ENCODE assay signal across 18 cellular contexts in the genomic region with DNA sequence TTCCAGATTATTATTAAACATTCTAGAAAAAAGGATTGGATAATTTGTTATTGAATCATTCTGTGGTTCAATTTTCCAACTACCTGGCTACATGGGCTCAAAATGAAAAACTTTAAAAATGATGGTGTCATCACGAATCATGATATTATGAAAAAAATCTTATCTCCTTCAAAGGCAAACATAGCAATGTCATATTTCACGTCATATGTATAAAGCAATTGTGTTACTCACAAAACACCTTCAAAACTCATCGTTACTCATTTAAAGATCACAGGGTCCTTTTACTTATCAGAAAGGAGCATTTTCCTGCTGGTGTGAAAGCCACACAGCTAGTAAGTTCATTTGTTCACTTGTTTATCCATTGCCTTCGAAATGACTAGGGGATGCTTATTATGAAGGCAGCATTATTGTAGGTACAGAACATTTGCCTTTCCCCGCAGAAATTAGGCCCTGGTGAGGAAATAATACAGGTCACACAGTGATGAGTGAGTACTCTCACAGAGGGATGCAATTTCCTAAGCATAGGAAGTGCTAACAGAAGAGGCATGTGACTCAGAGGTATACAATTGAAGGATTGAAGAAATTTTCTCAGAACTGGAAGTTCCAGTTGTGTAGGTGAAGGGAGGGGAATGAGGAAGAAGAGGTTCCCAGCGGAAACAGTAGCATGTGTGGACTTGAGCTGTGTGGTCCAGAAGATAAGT.
DNase-seq lines count a peak whose midpoint lies in the region; ATAC-seq and TF ChIP-seq lines count a peak whose summit lies in the region.
"Had no signal": no experiment of that assay in that cellular context is flagged by ENCODE, and none has a peak within 500 bp of the region (broad histone marks: within the 10 kb centered on the region; RNA-seq: fewer than 3 reads in every experiment).

No MANE protein-coding gene starts in this region.

- H3K4me2 ChIP-seq in HCT116 (ENCODE audit: low read length) = peak overlapping the region; percentile 41

- peak; percentile 51 for DNase-seq in HCT116 (ENCODE audit: low read depth, low spot score)
- peak; percentile 95 for DNase-seq in RWPE1 (ENCODE audit: low spot score)
- DNase-seq in fibroblast of gingiva (ENCODE audit: low read depth) = peak; percentile 17
- peak; percentile 48 for DNase-seq in skeletal muscle cell (ENCODE audit: low read depth)
- no peak for DNase-seq in stimulated activated CD4-positive, alpha-beta T cell treated with anti-CD3 and anti-CD28 coated beads, Interleukin-1b, Interleukin-23, amount 100 ng/mL, for 48 hours
- no peak for DNase-seq in SK-N-DZ (ENCODE audit: low spot score)
- DNase-seq in WERI-Rb-1 = no peak
- DNase-seq in uterus = no peak
- DNase-seq: activated naive CD8-positive, alpha-beta T cell treated with anti-CD3 and anti-CD28 coated beads, Interleukin-2, amount 10 ng/mL, durations not matched to agents 7 days and 5 days; CD4-positive, alpha-beta T cell; NCI-H1436 treated with DMSO at 0.1 percent for 48 hours; NCI-H510A; OCI-M1; stimulated activated CD4-positive, alpha-beta T cell treated with anti-CD3 and anti-CD28 coated beads, Interleukin-4, amount 100 ng/mL, for 4 hours; T-cell had no signal

- H4K20me1 ChIP-seq in HCT116 (ENCODE audit: insufficient read depth) = no peaks in the 10 kb centered on the region

- CTCF ChIA-PET in HCT116 (lab: Charles Lee) = no interaction called here
- CTCF ChIA-PET in RWPE1 (lab: Yijun Ruan, JAX) = no interaction called here

- TF ChIP-seq CTCF in HCT116 (IDR thresholded peaks at IDR 0.05 in 2 of 3, conservative IDR thresholded peaks at IDR 0.05 in 1 of 3; ENCODE audit: borderline replicate concordance in 1 of 3, insufficient read depth in 1 of 3, low read depth in 2 of 3, low read length in 2 of 3) = no peak
- no peak for TF ChIP-seq CTCF in RWPE1 (conservative IDR thresholded peaks at IDR 0.05; ENCODE audit: low read depth)
- no peak for TF ChIP-seq CTCF in WERI-Rb-1 (IDR thresholded peaks at IDR 0.05; ENCODE audit: low read depth, low read length)
- TF ChIP-seq CTCF in uterus (IDR thresholded peaks at IDR 0.05) = no peak

- no peak overlapping the region for H3K4me3 ChIP-seq in HCT116 (replicated peaks in 1 of 2; ENCODE audit: low read depth in 1 of 2, low read length in 2 of 2)
- no peak overlapping the region for H3K4me3 ChIP-seq in skeletal muscle cell (ENCODE audit: low read depth, low read length)
- H3K4me3 ChIP-seq in WERI-Rb-1 (ENCODE audit: low read depth, low read length) = no peak overlapping the region
- H3K4me3 ChIP-seq in uterus = no peak overlapping the region
- H3K4me3 ChIP-seq: K562, lung, right atrium auricular region had no signal

- intact Hi-C loops in HCT116 (cut with micrococcal nuclease) (no loop called here), uterus (cut with DNase I; ENCODE audit: low total_unique reads) (no loop called here)

- H3K27me3 ChIP-seq in HCT116 (ENCODE audit: insufficient read depth, low read length) (no peaks in the 10 kb centered on the region), WERI-Rb-1 (ENCODE audit: insufficient read depth, low read depth, severe bottlenecking) (peaks cover 17% of the 10 kb centered on the region), uterus (no peaks in the 10 kb centered on the region)
- H3K27me3 ChIP-seq: right atrium auricular region had no signal

- H3K4me1 ChIP-seq in HCT116 (ENCODE audit: control insufficient read depth in 1 of 2, insufficient read depth in 2 of 2, low read length in 2 of 2) (peaks cover 7 to 34% of the 10 kb centered on the region in 2 experiments), uterus (no peaks in the 10 kb centered on the region)
- H3K4me1 ChIP-seq: right atrium auricular region had no signal

- BruUV-seq in HCT116 (replicated peaks; lab: Mats Ljungman, UMichigan) = no TSS peak

- no peak overlapping the region for H3K9ac ChIP-seq in HCT116 (ENCODE audit: low read length)

- TF ChIP-seq RAD21 in HCT116 (IDR thresholded peaks at IDR 0.05; ENCODE audit: low read depth) = no peak

- TF ChIP-seq POLR2A in HCT116 (IDR thresholded peaks at IDR 0.05; ENCODE audit: borderline replicate concordance, extremely low read depth, insufficient read depth, insufficient read length) = no peak
- no peak for TF ChIP-seq POLR2A in uterus (IDR thresholded peaks at IDR 0.05)

- H3K79me2 ChIP-seq in HCT116 (ENCODE audit: insufficient read depth, low read length) = no peaks in the 10 kb centered on the region

- RAD21 ChIA-PET in HCT116 (lab: Charles Lee; ENCODE audit: low non-redundant PET in 1 of 2, low total read pairs in 2 of 2, uncharacterized antibody in 2 of 2, unreplicated experiment in 2 of 2) = no interaction called here

- no peaks in the 10 kb centered on the region for H3K9me3 ChIP-seq in HCT116 (ENCODE audit: control insufficient read depth in 1 of 2, insufficient read depth in 1 of 2, low read depth in 1 of 2, low read length in 2 of 2)
- no peaks in the 10 kb centered on the region for H3K9me3 ChIP-seq in WERI-Rb-1 (ENCODE audit: severe bottlenecking)
- no peaks in the 10 kb centered on the region for H3K9me3 ChIP-seq in uterus
- H3K9me3 ChIP-seq: right atrium auricular region had no signal

- peak; percentile 64 for ATAC-seq in HCT116
- ATAC-seq: K562, T-cell had no signal

- no peaks in the 10 kb centered on the region for H3K9me2 ChIP-seq in HCT116 (ENCODE audit: insufficient read depth)

- POLR2A ChIA-PET in HCT116 (lab: Charles Lee) = interaction anchor here (1.0 kb wide), 1 partner anchor 16 kb away, joined by 3 read pairs; no protein-coding TSS in a partner anchor
- POLR2A ChIA-PET in RWPE1 (lab: Yijun Ruan, JAX; ENCODE audit: low non-redundant PET) = no interaction called here

- peak overlapping the region; percentile 23 for H2AFZ ChIP-seq in HCT116 (ENCODE audit: low read depth, low read length, poor library complexity, severe bottlenecking)

- H3K27ac ChIP-seq in HCT116 (ENCODE audit: low read depth, low read length) (no peak overlapping the region), RWPE1 (no peak overlapping the region), WERI-Rb-1 (no peak overlapping the region), uterus (no peak overlapping the region)
- H3K27ac ChIP-seq: right atrium auricular region had no signal

- H3K36me3 ChIP-seq in HCT116 (ENCODE audit: control insufficient read depth in 1 of 2, insufficient read depth in 2 of 2, low read length in 2 of 2) = no peaks in the 10 kb centered on the region
- no peaks in the 10 kb centered on the region for H3K36me3 ChIP-seq in WERI-Rb-1
- no peaks in the 10 kb centered on the region for H3K36me3 ChIP-seq in uterus
- H3K36me3 ChIP-seq: right atrium auricular region had no signal

TF ChIP-seq in HCT116, 20 proteins besides CTCF, POLR2A, EP300 and RAD21:
- TF ChIP-seq ZFX (IDR thresholded peaks at IDR 0.05) = no peak
- TF ChIP-seq SRF (IDR thresholded peaks at IDR 0.05; ENCODE audit: low read depth) = no peak
- TF ChIP-seq CEBPB (IDR thresholded peaks at IDR 0.05; ENCODE audit: low read depth) = peak; percentile 29; the same call in 1 of the 2 replicates
- TF ChIP-seq, protein P1, sequence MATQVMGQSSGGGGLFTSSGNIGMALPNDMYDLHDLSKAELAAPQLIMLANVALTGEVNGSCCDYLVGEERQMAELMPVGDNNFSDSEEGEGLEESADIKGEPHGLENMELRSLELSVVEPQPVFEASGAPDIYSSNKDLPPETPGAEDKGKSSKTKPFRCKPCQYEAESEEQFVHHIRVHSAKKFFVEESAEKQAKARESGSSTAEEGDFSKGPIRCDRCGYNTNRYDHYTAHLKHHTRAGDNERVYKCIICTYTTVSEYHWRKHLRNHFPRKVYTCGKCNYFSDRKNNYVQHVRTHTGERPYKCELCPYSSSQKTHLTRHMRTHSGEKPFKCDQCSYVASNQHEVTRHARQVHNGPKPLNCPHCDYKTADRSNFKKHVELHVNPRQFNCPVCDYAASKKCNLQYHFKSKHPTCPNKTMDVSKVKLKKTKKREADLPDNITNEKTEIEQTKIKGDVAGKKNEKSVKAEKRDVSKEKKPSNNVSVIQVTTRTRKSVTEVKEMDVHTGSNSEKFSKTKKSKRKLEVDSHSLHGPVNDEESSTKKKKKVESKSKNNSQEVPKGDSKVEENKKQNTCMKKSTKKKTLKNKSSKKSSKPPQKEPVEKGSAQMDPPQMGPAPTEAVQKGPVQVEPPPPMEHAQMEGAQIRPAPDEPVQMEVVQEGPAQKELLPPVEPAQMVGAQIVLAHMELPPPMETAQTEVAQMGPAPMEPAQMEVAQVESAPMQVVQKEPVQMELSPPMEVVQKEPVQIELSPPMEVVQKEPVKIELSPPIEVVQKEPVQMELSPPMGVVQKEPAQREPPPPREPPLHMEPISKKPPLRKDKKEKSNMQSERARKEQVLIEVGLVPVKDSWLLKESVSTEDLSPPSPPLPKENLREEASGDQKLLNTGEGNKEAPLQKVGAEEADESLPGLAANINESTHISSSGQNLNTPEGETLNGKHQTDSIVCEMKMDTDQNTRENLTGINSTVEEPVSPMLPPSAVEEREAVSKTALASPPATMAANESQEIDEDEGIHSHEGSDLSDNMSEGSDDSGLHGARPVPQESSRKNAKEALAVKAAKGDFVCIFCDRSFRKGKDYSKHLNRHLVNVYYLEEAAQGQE (IDR thresholded peaks at IDR 0.05; ENCODE audit: low read depth) = no peak
- peak; percentile 55 for TF ChIP-seq SP1 (IDR thresholded peaks at IDR 0.05; ENCODE audit: low read depth)
- TF ChIP-seq ELF1 (IDR thresholded peaks at IDR 0.05; ENCODE audit: borderline replicate concordance, low read depth) = peak; percentile 41
- TF ChIP-seq, protein P2, sequence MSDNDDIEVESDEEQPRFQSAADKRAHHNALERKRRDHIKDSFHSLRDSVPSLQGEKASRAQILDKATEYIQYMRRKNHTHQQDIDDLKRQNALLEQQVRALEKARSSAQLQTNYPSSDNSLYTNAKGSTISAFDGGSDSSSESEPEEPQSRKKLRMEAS (IDR thresholded peaks at IDR 0.05) = peak; percentile 58
- peak; percentile 25; the same call in 1 of the 2 replicates for TF ChIP-seq FOSL1 (IDR thresholded peaks at IDR 0.05; ENCODE audit: low read depth)
- TF ChIP-seq JUND (IDR thresholded peaks at IDR 0.05) = peak; percentile 34; the same call in 1 of the 2 replicates
- TF ChIP-seq EZH2 (IDR thresholded peaks at IDR 0.05) = no peak
TF ChIP-seq in HCT116: peak in this region for 6.

Comparison
In these comparisons a context has a peak if more than half of its experiments do, and no peak if none do; other contexts are left out.
1. DNase-seq: peak in HCT116 (single experiment), RWPE1 (single experiment), fibroblast of gingiva (single experiment) and skeletal muscle cell (single experiment); none in stimulated activated CD4-positive, alpha-beta T cell treated with anti-CD3 and anti-CD28 coated beads, Interleukin-1b, Interleukin-23, amount 100 ng/mL, for 48 hours (single experiment), SK-N-DZ (single experiment), WERI-Rb-1 (single experiment) and uterus (0 of 2).